9 cellular contexts compared by ENCODE assay signal in the genomic region with DNA sequence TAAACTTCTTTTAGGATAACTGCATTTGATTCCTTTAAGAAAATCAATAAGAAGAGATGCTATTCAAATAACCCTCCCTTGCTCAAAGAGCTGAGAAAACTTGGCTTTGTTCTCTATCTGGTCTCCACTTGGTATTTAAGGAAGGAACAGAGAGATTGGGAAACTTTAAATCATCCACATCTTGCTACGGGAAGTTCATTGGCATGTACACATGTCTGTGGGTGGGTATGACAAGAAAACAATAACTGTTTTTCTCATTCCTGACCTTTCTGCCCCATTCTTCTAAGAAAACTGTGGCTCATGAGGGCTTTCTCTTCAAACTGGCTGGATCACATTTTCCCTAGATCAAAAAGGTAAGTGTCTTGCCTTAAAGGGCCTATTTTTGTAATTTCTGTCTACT. TPM values are rescaled to one million over a fixed set of nuclear protein-coding genes. Genes with fewer than 3 reads are reported as not detected.
DNase-seq lines count a peak whose midpoint lies in the region; ATAC-seq, FAIRE-seq and TF ChIP-seq lines count a peak whose summit lies in the region.
"Had no signal": no experiment of that assay in that cellular context is flagged by ENCODE, and none has a peak within 500 bp of the region (broad histone marks: within the 10 kb centered on the region; RNA-seq: fewer than 3 reads in every experiment).

No MANE protein-coding gene starts in this region.

- H3K36me3 ChIP-seq in OCI-LY7 (ENCODE audit: insufficient read depth, low read length) (peaks cover 97% of the 10 kb centered on the region), endothelial cell of umbilical vein (ENCODE audit: control insufficient read depth in 2 of 2, extremely low read depth in 1 of 2, insufficient read depth in 2 of 2, low read length in 2 of 2) (no peaks in the 10 kb centered on the region), spleen (peaks cover 0 to 11% (median 0%) of the 10 kb centered on the region in 6 donors)

- peaks cover 68% of the 10 kb centered on the region for H3K4me1 Mint-ChIP-seq in activated T-cell treated with anti-CD3 and anti-CD28 coated beads, Interleukin-2, amount 50 U/mL, for 72 hours (ENCODE audit: low read depth)

- CTCF ChIA-PET in OCI-LY7 (lab: Charles Lee; ENCODE audit: unreplicated experiment) (interaction anchor here (0.6 to 1.2 kb wide), 2 partner anchors 8 to 13 kb away, joined by 3 to 4 read pairs; no protein-coding TSS in a partner anchor), endothelial cell of umbilical vein (lab: Charles Lee) (interaction anchor here (1.4 to 1.5 kb wide), 2 partner anchors 13 to 131 kb away, joined by 3 to 5 read pairs; no protein-coding TSS in a partner anchor)

- H3K4me3 ChIP-seq in OCI-LY7 (ENCODE audit: low read depth, low read length, poor library complexity, severe bottlenecking) (peak overlapping the region; percentile 13), endothelial cell of umbilical vein (replicated peaks in 1 of 3; ENCODE audit: insufficient read depth in 1 of 3, low read depth in 1 of 3, low read length in 3 of 3) (no peak overlapping the region), spleen (no peak overlapping the region)

- FAIRE-seq in endothelial cell of umbilical vein (lab: Jason Lieb, UNC): peak; percentile 33

- dilution Hi-C loops in endothelial cell of umbilical vein (cut with MboI; ENCODE audit: extremely low pct_ligation_motif_present, low sequenced_read_pairs): no loop called here

- WGBS in spleen, 5 donors: 24 to 53% (median 37%) methylated on average over 1 of the region's 1 CpG

- H3K27ac Mint-ChIP-seq in activated T-cell treated with anti-CD3 and anti-CD28 coated beads, Interleukin-2, amount 50 U/mL, for 72 hours: peak overlapping the region; percentile 26

- no peaks in the 10 kb centered on the region for H3K27me3 Mint-ChIP-seq in activated T-cell treated with anti-CD3 and anti-CD28 coated beads, Interleukin-2, amount 50 U/mL, for 72 hours (ENCODE audit: low read depth)

- TF ChIP-seq CTCF in OCI-LY7 (conservative IDR thresholded peaks at IDR 0.05; ENCODE audit: low read length): no peak
- no peak for TF ChIP-seq CTCF in endothelial cell of umbilical vein (IDR thresholded peaks at IDR 0.05; ENCODE audit: extremely low read depth in 1 of 2, insufficient read depth in 1 of 2, low read depth in 1 of 2, low read length in 2 of 2)
- no peak for TF ChIP-seq CTCF in spleen (IDR thresholded peaks at IDR 0.05 in 8 of 11, conservative IDR thresholded peaks at IDR 0.05 in 3 of 11)

- POLR2A ChIA-PET in OCI-LY7 (lab: Charles Lee) (interaction anchor here (0.5 to 4.5 kb wide), 6 partner anchors 14 to 419 kb away, joined by 3 to 97 read pairs (median 4); no protein-coding TSS in a partner anchor), endothelial cell of umbilical vein (lab: Charles Lee) (no interaction called here)

- no peak overlapping the region for H3K9ac ChIP-seq in endothelial cell of umbilical vein (replicated peaks; ENCODE audit: extremely low read depth, insufficient read depth, low read length)

- H4K20me1 ChIP-seq in OCI-LY7 (ENCODE audit: insufficient read depth, low read length) (peaks cover 54% of the 10 kb centered on the region), endothelial cell of umbilical vein (replicated peaks; ENCODE audit: control insufficient read depth, extremely low read depth, insufficient read depth, low read length) (no peaks in the 10 kb centered on the region)

- no peaks in the 10 kb centered on the region for H3K9me3 Mint-ChIP-seq in activated T-cell treated with anti-CD3 and anti-CD28 coated beads, Interleukin-2, amount 50 U/mL, for 72 hours

- DNase-seq in activated T-cell treated with anti-CD3 and anti-CD28 coated beads, Interleukin-2, amount 50 U/mL, for 72 hours: no peak
- DNase-seq in activated T-cell treated with anti-CD3 and anti-CD28 coated beads for 4 hours (no peak), OCI-LY7 (ENCODE audit: low spot score) (no peak), endothelial cell of umbilical vein (ENCODE audit: low read depth, low spot score) (peak; percentile 58), spleen (no peak), DMS114 treated with DMSO at 0.1 percent for 48 hours (lab: John Stamatoyannopoulos, UW; ENCODE audit: unreplicated experiment) (no peak), SK-N-DZ (ENCODE audit: low spot score) (no peak)
- DNase-seq: NCI-H1105 treated with DMSO at 0.1 percent for 48 hours had no signal

- ATAC-seq in activated T-cell treated with anti-CD3 and anti-CD28 coated beads, Interleukin-2, amount 50 U/mL, for 72 hours (replicated peaks in 1 of 2): no peak
- no peak for ATAC-seq in HG02981 (IDR thresholded peaks at IDR 0.05; ENCODE audit: unreplicated experiment)

- BruUV-seq in OCI-LY7 (replicated peaks; lab: Mats Ljungman, UMichigan): no TSS peak
- no TSS peak for BruUV-seq in endothelial cell of umbilical vein (replicated peaks; lab: Mats Ljungman, UMichigan)

- H3K4me3 Mint-ChIP-seq in activated T-cell treated with anti-CD3 and anti-CD28 coated beads, Interleukin-2, amount 50 U/mL, for 72 hours: peak overlapping the region in 1 of 2 donors; percentile 14

- H3K27ac ChIP-seq in OCI-LY7 (ENCODE audit: low read depth, low read length, poor library complexity, severe bottlenecking) (peak overlapping the region; percentile 36), endothelial cell of umbilical vein (ENCODE audit: insufficient read depth, low read depth, low read length) (no peak overlapping the region), spleen (peak overlapping the region in 7 of 8 donors; percentile 6 to 95 (median 94))

- peaks cover 5% of the 10 kb centered on the region for H3K9me1 ChIP-seq in endothelial cell of umbilical vein (replicated peaks; ENCODE audit: control insufficient read depth, extremely low read depth, insufficient read depth, low read length)

- H3K9me2 ChIP-seq in OCI-LY7 (ENCODE audit: insufficient read depth, low read length): no peaks in the 10 kb centered on the region

- intact Hi-C loops in OCI-LY7 (cut with micrococcal nuclease; ENCODE audit: unreplicated experiment) (loop anchor here (1.0 kb wide), 1 partner anchor 132 kb away; no protein-coding TSS in a partner anchor), endothelial cell of umbilical vein (cut with micrococcal nuclease) (loop anchor here (2.0 kb wide), 1 partner anchor 22 kb away; no protein-coding TSS in a partner anchor), spleen (cut with DNase I; ENCODE audit: low total_unique reads) (loop anchor here (5.0 to 10.0 kb wide), 2 partner anchors 56 to 468 kb away; partner anchors contain the start of genes RBPJ and SMIM20)

- peaks cover under 1 to 5% of the 10 kb centered on the region in 2 donors for H3K36me3 Mint-ChIP-seq in activated T-cell treated with anti-CD3 and anti-CD28 coated beads, Interleukin-2, amount 50 U/mL, for 72 hours (ENCODE audit: insufficient read depth in 2 of 2)

- H3K79me2 ChIP-seq in OCI-LY7 (ENCODE audit: insufficient read depth, low read depth, low read length): peaks cover 100% of the 10 kb centered on the region
- H3K79me2 ChIP-seq in endothelial cell of umbilical vein (ENCODE audit: control insufficient read depth, insufficient read depth, low read length): peaks cover 14% of the 10 kb centered on the region

- no peak overlapping the region for H2AFZ ChIP-seq in OCI-LY7 (ENCODE audit: low read length)
- no peak overlapping the region for H2AFZ ChIP-seq in endothelial cell of umbilical vein (ENCODE audit: low read depth, low read length)

- H3K4me1 ChIP-seq in OCI-LY7 (ENCODE audit: insufficient read depth, low read length, poor library complexity, severe bottlenecking) (peaks cover 80% of the 10 kb centered on the region), endothelial cell of umbilical vein (ENCODE audit: control insufficient read depth, extremely low read depth, insufficient read depth, low read length) (peaks cover 48% of the 10 kb centered on the region), spleen (peaks cover 66 to 100% (median 91%) of the 10 kb centered on the region in 6 donors)

- no peaks in the 10 kb centered on the region for H3K27me3 ChIP-seq in endothelial cell of umbilical vein (ENCODE audit: control insufficient read depth in 2 of 2, insufficient read depth in 2 of 2, low read length in 2 of 2)
- no peaks in the 10 kb centered on the region for H3K27me3 ChIP-seq in spleen (replicated peaks in 1 of 7)

- TF ChIP-seq POLR2A in endothelial cell of umbilical vein (IDR thresholded peaks at IDR 0.05; ENCODE audit: low read depth, low read length) (peak; percentile 29), spleen (IDR thresholded peaks at IDR 0.05) (no peak)

- H3K4me2 ChIP-seq in OCI-LY7 (ENCODE audit: low read length) (peak overlapping the region; percentile 54), endothelial cell of umbilical vein (ENCODE audit: insufficient read depth, low read length) (peak overlapping the region; percentile 21)

- H3K9me3 ChIP-seq in OCI-LY7 (ENCODE audit: low read length): no peaks in the 10 kb centered on the region
- no peaks in the 10 kb centered on the region for H3K9me3 ChIP-seq in endothelial cell of umbilical vein (replicated peaks; ENCODE audit: control insufficient read depth, insufficient read depth, low read length)
- H3K9me3 ChIP-seq in spleen: no peaks in the 10 kb centered on the region

RNA-seq across cellular contexts. Expression of gene SEL1L3, which starts 6.0 kb away (rescaled TPM):
- total RNA-seq in activated T-cell treated with anti-CD3 and anti-CD28 coated beads, Interleukin-2, amount 50 U/mL, for 72 hours: 10 to 100 TPM; 27.7 to 61.2 TPM
- 173 and 180 TPM in 2 replicates for total RNA-seq in OCI-LY7 (2014; rRNA removed; shearing (Covaris generic))
- total RNA-seq in OCI-LY7 (2022) (301 and 313 TPM in 2 replicates), endothelial cell of umbilical vein (91.1 and 122 TPM in 2 replicates), spleen (100 to 1,000 TPM; 125 to 319 (median 133) TPM)
- polyA plus RNA-seq in endothelial cell of umbilical vein (47.7 and 53.4 TPM in 2 replicates), spleen (100 to 1,000 TPM in 1 of 3 donors, 10 to 100 TPM in 2; 59.0 to 102 (median 81.3) TPM)
- 42.6 and 50.0 TPM in 2 replicates for polyA plus RNA-seq in endothelial cell of umbilical vein (2011; cell fraction: cytosol; rRNA removed)
- 67.9 and 78.6 TPM in 2 replicates for polyA plus RNA-seq in endothelial cell of umbilical vein (2011; cell fraction: nucleus; rRNA removed)
- 61.5 and 69.0 TPM in 2 replicates for polyA plus RNA-seq in endothelial cell of umbilical vein (2012)
- polyA minus RNA-seq in endothelial cell of umbilical vein: 132 and 170 TPM in 2 replicates
- 10.4 TPM for polyA minus RNA-seq in endothelial cell of umbilical vein (2011; cell fraction: cytosol; rRNA and poly(A)+ RNA removed)
- polyA minus RNA-seq in endothelial cell of umbilical vein (2011; cell fraction: nucleus; rRNA and poly(A)+ RNA removed): 124 and 188 TPM in 2 replicates
- polyA plus RNA-seq in SK-N-DZ (2014; cell fraction: cytosol; rRNA removed): 4.0 TPM in 2 replicates
- 2.9 and 3.0 TPM in 2 replicates for polyA plus RNA-seq in SK-N-DZ (2014; cell fraction: nucleus; rRNA removed)

RNA-seq across cellular contexts. Expression of gene SMIM20, which starts 57.3 kb away (rescaled TPM):
- total RNA-seq in activated T-cell treated with anti-CD3 and anti-CD28 coated beads, Interleukin-2, amount 50 U/mL, for 72 hours: 10 to 100 TPM; 24.1 to 33.9 TPM
- total RNA-seq in OCI-LY7 (2014; rRNA removed; shearing (Covaris generic)): 33.4 and 44.0 TPM in 2 replicates
- total RNA-seq in OCI-LY7 (2022) (51.2 and 53.8 TPM in 2 replicates), endothelial cell of umbilical vein (18.1 and 19.2 TPM in 2 replicates), spleen (10 to 100 TPM; 15.7 to 25.9 (median 20.2) TPM)
- polyA plus RNA-seq in endothelial cell of umbilical vein (6.8 and 10.2 TPM in 2 replicates), spleen (10 to 100 TPM; 39.7 to 61.0 (median 45.8) TPM)
- polyA plus RNA-seq in endothelial cell of umbilical vein (2011; cell fraction: cytosol; rRNA removed): 14.1 and 15.0 TPM in 2 replicates
- 4.7 and 5.9 TPM in 2 replicates for polyA plus RNA-seq in endothelial cell of umbilical vein (2011; cell fraction: nucleus; rRNA removed)
- 11.6 and 15.0 TPM in 2 replicates for polyA plus RNA-seq in endothelial cell of umbilical vein (2012)
- 1.5 and 2.1 TPM in 2 replicates for polyA minus RNA-seq in endothelial cell of umbilical vein
- polyA minus RNA-seq in endothelial cell of umbilical vein (2011; cell fraction: cytosol; rRNA and poly(A)+ RNA removed): 5.8 TPM
- polyA minus RNA-seq in endothelial cell of umbilical vein (2011; cell fraction: nucleus; rRNA and poly(A)+ RNA removed): 1.9 and 4.0 TPM in 2 replicates
- 47.1 and 57.1 TPM in 2 replicates for polyA plus RNA-seq in SK-N-DZ (2014; cell fraction: cytosol; rRNA removed)
- 35.9 and 39.6 TPM in 2 replicates for polyA plus RNA-seq in SK-N-DZ (2014; cell fraction: nucleus; rRNA removed)
